Comparison of ENCODE assay signal across 1 cellular context in genomic region chr18:54948350-54948837, GRCh38.
A peak's percentile ranks its signal among the peaks of the same experiment; 100 is the strongest.
TF ChIP-seq lines count a peak whose summit lies in the region.

No MANE protein-coding gene starts in this region.

TF ChIP-seq in HepG2, 621 proteins besides CTCF, POLR2A, EP300 and RAD21 (continued from another document and continues in another):
- TF ChIP-seq, protein P1, sequence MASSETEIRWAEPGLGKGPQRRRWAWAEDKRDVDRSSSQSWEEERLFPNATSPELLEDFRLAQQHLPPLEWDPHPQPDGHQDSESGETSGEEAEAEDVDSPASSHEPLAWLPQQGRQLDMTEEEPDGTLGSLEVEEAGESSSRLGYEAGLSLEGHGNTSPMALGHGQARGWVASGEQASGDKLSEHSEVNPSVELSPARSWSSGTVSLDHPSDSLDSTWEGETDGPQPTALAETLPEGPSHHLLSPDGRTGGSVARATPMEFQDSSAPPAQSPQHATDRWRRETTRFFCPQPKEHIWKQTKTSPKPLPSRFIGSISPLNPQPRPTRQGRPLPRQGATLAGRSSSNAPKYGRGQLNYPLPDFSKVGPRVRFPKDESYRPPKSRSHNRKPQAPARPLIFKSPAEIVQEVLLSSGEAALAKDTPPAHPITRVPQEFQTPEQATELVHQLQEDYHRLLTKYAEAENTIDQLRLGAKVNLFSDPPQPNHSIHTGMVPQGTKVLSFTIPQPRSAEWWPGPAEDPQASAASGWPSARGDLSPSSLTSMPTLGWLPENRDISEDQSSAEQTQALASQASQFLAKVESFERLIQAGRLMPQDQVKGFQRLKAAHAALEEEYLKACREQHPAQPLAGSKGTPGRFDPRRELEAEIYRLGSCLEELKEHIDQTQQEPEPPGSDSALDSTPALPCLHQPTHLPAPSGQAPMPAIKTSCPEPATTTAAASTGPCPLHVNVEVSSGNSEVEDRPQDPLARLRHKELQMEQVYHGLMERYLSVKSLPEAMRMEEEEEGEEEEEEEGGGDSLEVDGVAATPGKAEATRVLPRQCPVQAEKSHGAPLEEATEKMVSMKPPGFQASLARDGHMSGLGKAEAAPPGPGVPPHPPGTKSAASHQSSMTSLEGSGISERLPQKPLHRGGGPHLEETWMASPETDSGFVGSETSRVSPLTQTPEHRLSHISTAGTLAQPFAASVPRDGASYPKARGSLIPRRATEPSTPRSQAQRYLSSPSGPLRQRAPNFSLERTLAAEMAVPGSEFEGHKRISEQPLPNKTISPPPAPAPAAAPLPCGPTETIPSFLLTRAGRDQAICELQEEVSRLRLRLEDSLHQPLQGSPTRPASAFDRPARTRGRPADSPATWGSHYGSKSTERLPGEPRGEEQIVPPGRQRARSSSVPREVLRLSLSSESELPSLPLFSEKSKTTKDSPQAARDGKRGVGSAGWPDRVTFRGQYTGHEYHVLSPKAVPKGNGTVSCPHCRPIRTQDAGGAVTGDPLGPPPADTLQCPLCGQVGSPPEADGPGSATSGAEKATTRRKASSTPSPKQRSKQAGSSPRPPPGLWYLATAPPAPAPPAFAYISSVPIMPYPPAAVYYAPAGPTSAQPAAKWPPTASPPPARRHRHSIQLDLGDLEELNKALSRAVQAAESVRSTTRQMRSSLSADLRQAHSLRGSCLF (CRISPR knock-in tag; IDR thresholded peaks at IDR 0.05; ENCODE audit: borderline replicate concordance): no peak
- TF ChIP-seq MEIS2 (CRISPR knock-in tag; IDR thresholded peaks at IDR 0.05) (no peak), RFX1 (IDR thresholded peaks at IDR 0.05) (no peak), SIN3A (IDR thresholded peaks at IDR 0.05; ENCODE audit: borderline replicate concordance, low read depth, low read length) (no peak), DNMT3B (CRISPR knock-in tag; conservative IDR thresholded peaks at IDR 0.05) (no peak), ZNF512B (CRISPR knock-in tag; IDR thresholded peaks at IDR 0.05; ENCODE audit: borderline replicate concordance) (no peak; the same call in 1 of the 2 replicates), ZFP36L2 (CRISPR knock-in tag; IDR thresholded peaks at IDR 0.05) (no peak), SRF (IDR thresholded peaks at IDR 0.05; ENCODE audit: low read depth, low read length) (no peak), ZNF180 (CRISPR knock-in tag; IDR thresholded peaks at IDR 0.05; ENCODE audit: borderline replicate concordance, low read depth) (no peak), HNRNPK (IDR thresholded peaks at IDR 0.05; ENCODE audit: low read depth, low read length, poor library complexity, severe bottlenecking) (no peak), ZNF335 (CRISPR knock-in tag; IDR thresholded peaks at IDR 0.05) (no peak), SMARCC2 (IDR thresholded peaks at IDR 0.05) (0 out of 2 replicates have a peak, but pooled peaks have one; percentile 28), TIGD3 (CRISPR knock-in tag; IDR thresholded peaks at IDR 0.05; ENCODE audit: borderline replicate concordance) (no peak), KDM5A (IDR thresholded peaks at IDR 0.05; ENCODE audit: borderline replicate concordance, low read length) (no peak), SIN3B (IDR thresholded peaks at IDR 0.05; ENCODE audit: low read length) (no peak), PRMT3 (CRISPR knock-in tag; IDR thresholded peaks at IDR 0.05; ENCODE audit: borderline replicate concordance, low read depth) (no peak), RXRA (CRISPR knock-in tag; IDR thresholded peaks at IDR 0.05) (peak; percentile 17; the same call in 1 of the 2 replicates), ZSCAN29 (CRISPR knock-in tag; conservative IDR thresholded peaks at IDR 0.05) (no peak), SNRNP70 (IDR thresholded peaks at IDR 0.05; ENCODE audit: low read depth, low read length) (no peak), CBX1 (IDR thresholded peaks at IDR 0.05; ENCODE audit: low read depth) (no peak), CENPX (CRISPR knock-in tag; IDR thresholded peaks at IDR 0.05) (no peak), THAP7 (CRISPR knock-in tag; IDR thresholded peaks at IDR 0.05) (no peak), EED (CRISPR knock-in tag; IDR thresholded peaks at IDR 0.05) (no peak), ZNF629 (CRISPR knock-in tag; conservative IDR thresholded peaks at IDR 0.05) (0 out of 2 replicates have a peak, but pooled peaks have one; percentile 29), REL (CRISPR knock-in tag; conservative IDR thresholded peaks at IDR 0.05) (no peak), TP53 (CRISPR knock-in tag; conservative IDR thresholded peaks at IDR 0.05) (no peak)
- TF ChIP-seq, protein P2, sequence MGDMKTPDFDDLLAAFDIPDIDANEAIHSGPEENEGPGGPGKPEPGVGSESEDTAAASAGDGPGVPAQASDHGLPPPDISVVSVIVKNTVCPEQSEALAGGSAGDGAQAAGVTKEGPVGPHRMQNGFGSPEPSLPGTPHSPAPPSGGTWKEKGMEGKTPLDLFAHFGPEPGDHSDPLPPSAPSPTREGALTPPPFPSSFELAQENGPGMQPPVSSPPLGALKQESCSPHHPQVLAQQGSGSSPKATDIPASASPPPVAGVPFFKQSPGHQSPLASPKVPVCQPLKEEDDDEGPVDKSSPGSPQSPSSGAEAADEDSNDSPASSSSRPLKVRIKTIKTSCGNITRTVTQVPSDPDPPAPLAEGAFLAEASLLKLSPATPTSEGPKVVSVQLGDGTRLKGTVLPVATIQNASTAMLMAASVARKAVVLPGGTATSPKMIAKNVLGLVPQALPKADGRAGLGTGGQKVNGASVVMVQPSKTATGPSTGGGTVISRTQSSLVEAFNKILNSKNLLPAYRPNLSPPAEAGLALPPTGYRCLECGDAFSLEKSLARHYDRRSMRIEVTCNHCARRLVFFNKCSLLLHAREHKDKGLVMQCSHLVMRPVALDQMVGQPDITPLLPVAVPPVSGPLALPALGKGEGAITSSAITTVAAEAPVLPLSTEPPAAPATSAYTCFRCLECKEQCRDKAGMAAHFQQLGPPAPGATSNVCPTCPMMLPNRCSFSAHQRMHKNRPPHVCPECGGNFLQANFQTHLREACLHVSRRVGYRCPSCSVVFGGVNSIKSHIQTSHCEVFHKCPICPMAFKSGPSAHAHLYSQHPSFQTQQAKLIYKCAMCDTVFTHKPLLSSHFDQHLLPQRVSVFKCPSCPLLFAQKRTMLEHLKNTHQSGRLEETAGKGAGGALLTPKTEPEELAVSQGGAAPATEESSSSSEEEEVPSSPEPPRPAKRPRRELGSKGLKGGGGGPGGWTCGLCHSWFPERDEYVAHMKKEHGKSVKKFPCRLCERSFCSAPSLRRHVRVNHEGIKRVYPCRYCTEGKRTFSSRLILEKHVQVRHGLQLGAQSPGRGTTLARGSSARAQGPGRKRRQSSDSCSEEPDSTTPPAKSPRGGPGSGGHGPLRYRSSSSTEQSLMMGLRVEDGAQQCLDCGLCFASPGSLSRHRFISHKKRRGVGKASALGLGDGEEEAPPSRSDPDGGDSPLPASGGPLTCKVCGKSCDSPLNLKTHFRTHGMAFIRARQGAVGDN (CRISPR knock-in tag; IDR thresholded peaks at IDR 0.05): no peak
- TF ChIP-seq, protein P3, sequence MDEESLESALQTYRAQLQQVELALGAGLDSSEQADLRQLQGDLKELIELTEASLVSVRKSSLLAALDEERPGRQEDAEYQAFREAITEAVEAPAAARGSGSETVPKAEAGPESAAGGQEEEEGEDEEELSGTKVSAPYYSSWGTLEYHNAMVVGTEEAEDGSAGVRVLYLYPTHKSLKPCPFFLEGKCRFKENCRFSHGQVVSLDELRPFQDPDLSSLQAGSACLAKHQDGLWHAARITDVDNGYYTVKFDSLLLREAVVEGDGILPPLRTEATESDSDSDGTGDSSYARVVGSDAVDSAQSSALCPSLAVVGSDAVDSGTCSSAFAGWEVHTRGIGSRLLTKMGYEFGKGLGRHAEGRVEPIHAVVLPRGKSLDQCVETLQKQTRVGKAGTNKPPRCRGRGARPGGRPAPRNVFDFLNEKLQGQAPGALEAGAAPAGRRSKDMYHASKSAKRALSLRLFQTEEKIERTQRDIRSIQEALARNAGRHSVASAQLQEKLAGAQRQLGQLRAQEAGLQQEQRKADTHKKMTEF (CRISPR knock-in tag; IDR thresholded peaks at IDR 0.05): peak; percentile 91
- TF ChIP-seq, protein P4, sequence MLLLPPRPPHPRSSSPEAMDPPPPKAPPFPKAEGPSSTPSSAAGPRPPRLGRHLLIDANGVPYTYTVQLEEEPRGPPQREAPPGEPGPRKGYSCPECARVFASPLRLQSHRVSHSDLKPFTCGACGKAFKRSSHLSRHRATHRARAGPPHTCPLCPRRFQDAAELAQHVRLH (CRISPR knock-in tag; IDR thresholded peaks at IDR 0.05; ENCODE audit: borderline replicate concordance, low read depth): no peak
- TF ChIP-seq, protein P5, sequence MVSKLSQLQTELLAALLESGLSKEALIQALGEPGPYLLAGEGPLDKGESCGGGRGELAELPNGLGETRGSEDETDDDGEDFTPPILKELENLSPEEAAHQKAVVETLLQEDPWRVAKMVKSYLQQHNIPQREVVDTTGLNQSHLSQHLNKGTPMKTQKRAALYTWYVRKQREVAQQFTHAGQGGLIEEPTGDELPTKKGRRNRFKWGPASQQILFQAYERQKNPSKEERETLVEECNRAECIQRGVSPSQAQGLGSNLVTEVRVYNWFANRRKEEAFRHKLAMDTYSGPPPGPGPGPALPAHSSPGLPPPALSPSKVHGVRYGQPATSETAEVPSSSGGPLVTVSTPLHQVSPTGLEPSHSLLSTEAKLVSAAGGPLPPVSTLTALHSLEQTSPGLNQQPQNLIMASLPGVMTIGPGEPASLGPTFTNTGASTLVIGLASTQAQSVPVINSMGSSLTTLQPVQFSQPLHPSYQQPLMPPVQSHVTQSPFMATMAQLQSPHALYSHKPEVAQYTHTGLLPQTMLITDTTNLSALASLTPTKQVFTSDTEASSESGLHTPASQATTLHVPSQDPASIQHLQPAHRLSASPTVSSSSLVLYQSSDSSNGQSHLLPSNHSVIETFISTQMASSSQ (IDR thresholded peaks at IDR 0.05; ENCODE audit: low read depth): no peak
- TF ChIP-seq, protein P5 (CRISPR knock-in tag; IDR thresholded peaks at IDR 0.05; ENCODE audit: borderline replicate concordance): peak; percentile 21; the same call in 1 of the 2 replicates
- TF ChIP-seq, protein P6, sequence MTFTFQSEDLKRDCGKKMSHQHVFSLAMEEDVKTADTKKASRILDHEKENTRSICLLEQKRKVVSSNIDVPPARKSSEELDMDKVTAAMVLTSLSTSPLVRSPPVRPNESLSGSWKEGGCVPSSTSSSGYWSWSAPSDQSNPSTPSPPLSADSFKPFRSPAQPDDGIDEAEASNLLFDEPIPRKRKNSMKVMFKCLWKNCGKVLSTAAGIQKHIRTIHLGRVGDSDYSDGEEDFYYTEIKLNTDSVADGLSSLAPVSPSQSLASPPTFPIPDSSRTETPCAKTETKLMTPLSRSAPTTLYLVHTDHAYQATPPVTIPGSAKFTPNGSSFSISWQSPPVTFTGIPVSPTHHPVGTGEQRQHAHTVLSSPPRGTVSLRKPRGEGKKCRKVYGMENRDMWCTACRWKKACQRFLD (CRISPR knock-in tag; IDR thresholded peaks at IDR 0.05; ENCODE audit: borderline replicate concordance): no peak
- TF ChIP-seq, protein P7, sequence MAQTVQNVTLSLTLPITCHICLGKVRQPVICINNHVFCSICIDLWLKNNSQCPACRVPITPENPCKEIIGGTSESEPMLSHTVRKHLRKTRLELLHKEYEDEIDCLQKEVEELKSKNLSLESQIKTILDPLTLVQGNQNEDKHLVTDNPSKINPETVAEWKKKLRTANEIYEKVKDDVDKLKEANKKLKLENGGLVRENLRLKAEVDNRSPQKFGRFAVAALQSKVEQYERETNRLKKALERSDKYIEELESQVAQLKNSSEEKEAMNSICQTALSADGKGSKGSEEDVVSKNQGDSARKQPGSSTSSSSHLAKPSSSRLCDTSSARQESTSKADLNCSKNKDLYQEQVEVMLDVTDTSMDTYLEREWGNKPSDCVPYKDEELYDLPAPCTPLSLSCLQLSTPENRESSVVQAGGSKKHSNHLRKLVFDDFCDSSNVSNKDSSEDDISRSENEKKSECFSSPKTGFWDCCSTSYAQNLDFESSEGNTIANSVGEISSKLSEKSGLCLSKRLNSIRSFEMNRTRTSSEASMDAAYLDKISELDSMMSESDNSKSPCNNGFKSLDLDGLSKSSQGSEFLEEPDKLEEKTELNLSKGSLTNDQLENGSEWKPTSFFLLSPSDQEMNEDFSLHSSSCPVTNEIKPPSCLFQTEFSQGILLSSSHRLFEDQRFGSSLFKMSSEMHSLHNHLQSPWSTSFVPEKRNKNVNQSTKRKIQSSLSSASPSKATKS (CRISPR knock-in tag; IDR thresholded peaks at IDR 0.05): no peak
